In genomic region chr7:26275213-26275612, GRCh38 we compare ENCODE assay signal across 27 cellular contexts.
"Had no signal": no experiment of that assay in that cellular context is flagged by ENCODE, and none has a peak within 500 bp of the region (broad histone marks: within the 10 kb centered on the region; RNA-seq: fewer than 3 reads in every experiment).

No MANE protein-coding gene starts in this region.

- H3K9me3 ChIP-seq: colonic mucosa, esophagus muscularis mucosa, esophagus squamous epithelium, gastrocnemius medialis, gastroesophageal sphincter, heart left ventricle, heart right ventricle had no signal

- FAIRE-seq: colon, endometrium, endothelial cell of umbilical vein had no signal

- H3K27ac ChIP-seq: colonic mucosa, coronary artery, dorsolateral prefrontal cortex, epithelial cell of prostate, esophagus muscularis mucosa, esophagus squamous epithelium, foreskin keratinocyte, gastrocnemius medialis, gastroesophageal sphincter, heart left ventricle, heart right ventricle had no signal

- H3K9me3 Mint-ChIP-seq: dendritic cell treated with granulocyte-macrophage colony-stimulating factor and Interleukin-4, amounts not matched to agents 40 ng/mL and 50 ng/mL, for 4 days had no signal

- H3K4me3 ChIP-seq: colonic mucosa, coronary artery, dorsolateral prefrontal cortex, esophagus muscularis mucosa, esophagus squamous epithelium, gastrocnemius medialis, gastroesophageal sphincter, heart left ventricle, heart right ventricle had no signal

- H3K36me3 ChIP-seq: colonic mucosa, esophagus muscularis mucosa, esophagus squamous epithelium, gastrocnemius medialis, gastroesophageal sphincter, heart left ventricle, heart right ventricle had no signal

- H3K4me1 ChIP-seq: colonic mucosa, esophagus muscularis mucosa, esophagus squamous epithelium, foreskin keratinocyte, gastrocnemius medialis, gastroesophageal sphincter had no signal

- H3K27me3 ChIP-seq: colonic mucosa, dorsolateral prefrontal cortex, esophagus squamous epithelium, foreskin keratinocyte, gastrocnemius medialis, gastroesophageal sphincter, heart left ventricle had no signal

- H3K27ac Mint-ChIP-seq: dendritic cell treated with granulocyte-macrophage colony-stimulating factor and Interleukin-4, amounts not matched to agents 40 ng/mL and 50 ng/mL, for 4 days; endodermal cell had no signal

- DNase-seq: colonic mucosa; cortex of kidney; dermis blood vessel endothelial cell; dorsolateral prefrontal cortex; effector CD4-positive, alpha-beta T cell; effector CD8-positive, alpha-beta T cell; effector memory CD4-positive, alpha-beta T cell; endodermal cell; erythroblast; esophagus squamous epithelium; foreskin fibroblast; foreskin keratinocyte; foreskin melanocyte; gastrocnemius medialis; glutamatergic neuron; head of caudate nucleus; heart left ventricle; heart right ventricle had no signal

- ATAC-seq: esophagus mucosa, foreskin keratinocyte, gastrocnemius medialis, gastroesophageal sphincter, heart left ventricle, heart right ventricle had no signal

- H3K4me3 Mint-ChIP-seq: dendritic cell treated with granulocyte-macrophage colony-stimulating factor and Interleukin-4, amounts not matched to agents 40 ng/mL and 50 ng/mL, for 4 days; endodermal cell had no signal
